12 cellular contexts compared by ENCODE assay signal in the genomic region with DNA sequence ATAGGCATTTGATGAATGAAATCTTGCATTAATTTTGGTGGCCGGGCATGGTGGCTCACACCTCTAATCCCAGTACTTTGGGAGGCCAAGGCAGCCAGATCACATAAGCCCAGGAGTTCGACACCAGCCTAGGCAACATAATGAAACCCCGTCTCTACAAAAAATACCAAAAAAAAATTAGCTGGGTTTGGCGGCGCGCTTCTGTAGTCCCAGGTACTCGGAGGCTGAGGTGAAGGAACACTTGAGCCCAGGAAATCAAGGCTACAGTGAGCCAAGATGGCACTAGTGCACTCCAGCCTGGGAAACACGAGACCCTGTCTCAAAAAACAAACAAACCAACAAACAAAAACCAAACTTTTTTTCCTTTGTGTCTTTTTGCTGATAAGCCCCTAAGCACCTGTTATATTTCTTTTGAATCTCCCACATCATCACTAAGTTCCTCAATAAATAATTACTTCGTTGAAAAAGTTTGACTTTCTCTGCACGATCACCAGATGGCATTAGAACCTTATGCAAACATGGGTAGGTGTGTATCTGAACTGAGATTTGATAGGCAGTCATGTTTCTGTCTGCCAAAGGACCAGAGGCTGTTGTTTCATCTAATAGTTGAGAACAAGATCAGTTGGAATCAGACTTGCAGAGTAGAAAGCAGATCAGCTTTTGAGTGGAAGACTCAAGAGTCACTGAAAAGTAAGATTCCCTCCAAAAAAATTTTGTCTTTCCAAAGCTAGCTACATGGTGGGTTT. TPM values are rescaled to one million over a fixed set of nuclear protein-coding genes. Genes with fewer than 3 reads are reported as not detected.
A peak's percentile ranks its signal among the peaks of the same experiment; 100 is the strongest.
DNase-seq lines count a peak whose midpoint lies in the region; ATAC-seq and TF ChIP-seq lines count a peak whose summit lies in the region.
"Had no signal": no experiment of that assay in that cellular context is flagged by ENCODE, and none has a peak within 500 bp of the region (broad histone marks: within the 10 kb centered on the region; RNA-seq: fewer than 3 reads in every experiment).

No MANE protein-coding gene starts in this region.

- H3K4me1 ChIP-seq in esophagus muscularis mucosa (peaks cover 3 to 5% (median 3%) of the 10 kb centered on the region in 4 donors), suprapubic skin (peaks cover 4% of the 10 kb centered on the region), adrenal gland (replicated peaks in 1 of 2) (peaks cover 0 to 2% of the 10 kb centered on the region in 2 donors)

- 68% methylated on average over 10 of the region's 10 CpGs for WGBS in esophagus muscularis mucosa
- 65% methylated on average over 10 of the region's 10 CpGs for WGBS in suprapubic skin
- 74 to 76% (median 75%) methylated on average over 10 of the region's 10 CpGs for WGBS in adrenal gland, 4 donors

- TF ChIP-seq CTCF in 22Rv1 (IDR thresholded peaks at IDR 0.05) (peak; percentile 34), GM12864 (IDR thresholded peaks at IDR 0.05; ENCODE audit: low read depth, low read length, missing control alignments) (peak; percentile 9), esophagus muscularis mucosa (IDR thresholded peaks at IDR 0.05) (peak in 1 of 3 experiments; percentile 11), suprapubic skin (IDR thresholded peaks at IDR 0.05) (peak in 1 of 2 donors; percentile 16), adrenal gland (IDR thresholded peaks at IDR 0.05) (peak in 1 of 6 experiments; percentile 33)

- in situ Hi-C loops in SK-MEL-5 (cut with HindIII; ENCODE audit: low pct_unique_long_range_greater_than_20kb, low sequenced_read_pairs) = no loop called here

- intact Hi-C loops in esophagus muscularis mucosa (cut with DNase I) = no loop called here
- intact Hi-C loops in adrenal gland (cut with DNase I) = no loop called here

- H3K4me3 ChIP-seq in GM12864 (ENCODE audit: low read depth, low read length) (no peak overlapping the region), esophagus muscularis mucosa (no peak overlapping the region), suprapubic skin (no peak overlapping the region), adrenal gland (no peak overlapping the region)

- no peak for TF ChIP-seq EP300 in esophagus muscularis mucosa (IDR thresholded peaks at IDR 0.05)
- TF ChIP-seq EP300 in suprapubic skin (IDR thresholded peaks at IDR 0.05) = no peak

- H3K27me3 ChIP-seq in esophagus muscularis mucosa (no peaks in the 10 kb centered on the region), suprapubic skin (no peaks in the 10 kb centered on the region), adrenal gland (no peaks in the 10 kb centered on the region)

- ATAC-seq in GM21390 (IDR thresholded peaks at IDR 0.05; ENCODE audit: unreplicated experiment) = no peak
- ATAC-seq in HG03039 (IDR thresholded peaks at IDR 0.05; ENCODE audit: unreplicated experiment) = no peak

- DNase-seq in GM12864 (ENCODE audit: low read depth) (no peak), SK-MEL-5 (ENCODE audit: low read depth, low spot score) (peak; percentile 45), esophagus muscularis mucosa (ENCODE audit: extremely low spot score) (peak; percentile 60), suprapubic skin (ENCODE audit: low spot score in 2 of 2) (no peak), adrenal gland (no peak)
- DNase-seq: activated CD4-positive, alpha-beta T cell treated with anti-CD3 and anti-CD28 coated beads, Interleukin-2, amount 50 U/mL, for 1 hour; COR-L47; NCI-H226; retina had no signal

- H3K36me3 ChIP-seq in esophagus muscularis mucosa = peaks cover 0 to 39% (median 19%) of the 10 kb centered on the region in 4 donors
- peaks cover 24% of the 10 kb centered on the region for H3K36me3 ChIP-seq in suprapubic skin
- H3K36me3 ChIP-seq in adrenal gland (replicated peaks in 1 of 2) = peaks cover 0 to 15% of the 10 kb centered on the region in 2 donors

- H3K27ac ChIP-seq in 22Rv1 (peak overlapping the region; percentile 12; the same call in 1 of the 2 replicates), esophagus muscularis mucosa (replicated peaks in 1 of 4) (no peak overlapping the region), suprapubic skin (no peak overlapping the region), adrenal gland (no peak overlapping the region)

- no peak for TF ChIP-seq POLR2A in esophagus muscularis mucosa (IDR thresholded peaks at IDR 0.05; ENCODE audit: low read depth)
- TF ChIP-seq POLR2A in suprapubic skin (IDR thresholded peaks at IDR 0.05) = no peak
- TF ChIP-seq POLR2A in adrenal gland (IDR thresholded peaks at IDR 0.05) = no peak

- H3K9me3 ChIP-seq in esophagus muscularis mucosa (no peaks in the 10 kb centered on the region), suprapubic skin (no peaks in the 10 kb centered on the region), adrenal gland (replicated peaks in 1 of 3) (no peaks in the 10 kb centered on the region)

RNA-seq across cellular contexts. Expression of gene MATR3, which starts 5.5 kb away (rescaled TPM):
- total RNA-seq in SK-MEL-5 (2014; rRNA removed; shearing (Covaris generic)) = 282 and 295 TPM in 2 replicates
- polyA plus RNA-seq in SK-MEL-5 (2015; cell fraction: cytosol; rRNA removed) = 108 and 156 TPM in 2 replicates
- 305 and 401 TPM in 2 replicates for polyA plus RNA-seq in SK-MEL-5 (2015; cell fraction: nucleus; rRNA removed)
- total RNA-seq in esophagus muscularis mucosa = 100 to 1,000 TPM; 164 to 234 (median 220) TPM
- 100 to 1,000 TPM; 115 to 192 (median 129) TPM for total RNA-seq in suprapubic skin
- 100 to 1,000 TPM; 145 to 258 (median 176) TPM for total RNA-seq in adrenal gland
- 100 to 1,000 TPM in 2 of 3 donors, 10 to 100 TPM in 1; 99.4 to 321 (median 123) TPM for polyA plus RNA-seq in adrenal gland

RNA-seq across cellular contexts. Expression of gene PAIP2, which starts 53.6 kb away (rescaled TPM):
- total RNA-seq in SK-MEL-5 (2014; rRNA removed; shearing (Covaris generic)) = 84.1 and 98.7 TPM in 2 replicates
- 97.5 and 110 TPM in 2 replicates for polyA plus RNA-seq in SK-MEL-5 (2015; cell fraction: cytosol; rRNA removed)
- polyA plus RNA-seq in SK-MEL-5 (2015; cell fraction: nucleus; rRNA removed) = 11.9 and 27.7 TPM in 2 replicates
- total RNA-seq in esophagus muscularis mucosa = 100 to 1,000 TPM in 1 of 4 donors, 10 to 100 TPM in 3; 73.6 to 111 (median 97.0) TPM
- total RNA-seq in suprapubic skin = 10 to 100 TPM; 50.3 to 71.0 (median 53.5) TPM
- 100 to 1,000 TPM; 127 to 198 (median 146) TPM for total RNA-seq in adrenal gland
- polyA plus RNA-seq in adrenal gland = 100 to 1,000 TPM in 1 of 3 donors, 10 to 100 TPM in 2; 75.7 to 318 (median 82.0) TPM

Comparison
In these comparisons a context has a peak if more than half of its experiments do, and no peak if none do; other contexts are left out.
1. DNase-seq: peak in SK-MEL-5 (single experiment) and esophagus muscularis mucosa (single experiment); none in GM12864 (single experiment), suprapubic skin (0 of 2) and adrenal gland (0 of 7).